8 cellular contexts compared by ENCODE assay signal in genomic region chr9:114397848-114398605, GRCh38. TPM values are rescaled to one million over a fixed set of nuclear protein-coding genes. Genes with fewer than 3 reads are reported as not detected.
DNase-seq lines count a peak whose midpoint lies in the region; FAIRE-seq and TF ChIP-seq lines count a peak whose summit lies in the region.

No MANE protein-coding gene starts in this region.

- no peak for TF ChIP-seq CTCF in GM20000 (IDR thresholded peaks at IDR 0.05; ENCODE audit: extremely low read depth, missing control alignments)
- no peak for TF ChIP-seq CTCF in endothelial cell of umbilical vein (IDR thresholded peaks at IDR 0.05; ENCODE audit: extremely low read depth in 1 of 2, insufficient read depth in 1 of 2, low read depth in 1 of 2, low read length in 2 of 2)

- no peaks in the 10 kb centered on the region for H4K20me1 ChIP-seq in endothelial cell of umbilical vein (replicated peaks; ENCODE audit: control insufficient read depth, extremely low read depth, insufficient read depth, low read length)

- peak overlapping the region; percentile 79 for H3K9ac ChIP-seq in NT2/D1 (ENCODE audit: insufficient read length, low read depth)
- peak overlapping the region; percentile 82 for H3K9ac ChIP-seq in endothelial cell of umbilical vein (replicated peaks; ENCODE audit: extremely low read depth, insufficient read depth, low read length)

- H3K4me2 ChIP-seq in endothelial cell of umbilical vein (ENCODE audit: insufficient read depth, low read length): peak overlapping the region; percentile 45

- CTCF ChIA-PET in endothelial cell of umbilical vein (lab: Charles Lee): no interaction called here

- DNase-seq in COLO668 (lab: John Stamatoyannopoulos, UW; ENCODE audit: unreplicated experiment) (peak; percentile 97), GM20000 (ENCODE audit: low spot score) (peak; percentile 97), HS-27A (ENCODE audit: low read depth) (peak; percentile 51), NT2/D1 (ENCODE audit: low read depth, low spot score) (peak; percentile 93), endothelial cell of umbilical vein (ENCODE audit: low read depth, low spot score) (peak; percentile 91), middle frontal gyrus (ENCODE audit: extremely low spot score, low spot score) (peak; percentile 83)
- peak; percentile 97 for DNase-seq in activated CD8-positive, alpha-beta memory T cell treated with anti-CD3 and anti-CD28 coated beads, Interleukin-2, amount 50 U/mL, for 4 hours
- peak; percentile 85 to 94 for DNase-seq in stimulated activated CD8-positive, alpha-beta memory T cell treated with anti-CD3 and anti-CD28 coated beads, Interleukin-2, amount 100 ng/mL, for 1 hour (ENCODE audit: low read depth in 2 of 2)

- POLR2A ChIA-PET in endothelial cell of umbilical vein (lab: Charles Lee): interaction anchor here (0.8 kb wide), 1 partner anchor 501 kb away, joined by 3 read pairs; no protein-coding TSS in a partner anchor

- H3K4me1 ChIP-seq in NT2/D1 (ENCODE audit: insufficient read depth, insufficient read length) (peaks cover 6% of the 10 kb centered on the region), endothelial cell of umbilical vein (ENCODE audit: control insufficient read depth, extremely low read depth, insufficient read depth, low read length) (no peaks in the 10 kb centered on the region)

- H3K4me3 ChIP-seq in NT2/D1 (ENCODE audit: insufficient read length, low read depth) (peak overlapping the region; percentile 85), endothelial cell of umbilical vein (replicated peaks in 1 of 3; ENCODE audit: insufficient read depth in 1 of 3, low read depth in 1 of 3, low read length in 3 of 3) (peak overlapping the region; percentile 38 to 54 (median 54))

- dilution Hi-C loops in endothelial cell of umbilical vein (cut with MboI; ENCODE audit: extremely low pct_ligation_motif_present, low sequenced_read_pairs): no loop called here

- peak overlapping the region; percentile 94 for H2AFZ ChIP-seq in endothelial cell of umbilical vein (ENCODE audit: low read depth, low read length)

- TF ChIP-seq POLR2A in endothelial cell of umbilical vein (IDR thresholded peaks at IDR 0.05; ENCODE audit: low read depth, low read length): no peak

- H3K27me3 ChIP-seq in NT2/D1 (ENCODE audit: insufficient read depth, insufficient read length) (no peaks in the 10 kb centered on the region), endothelial cell of umbilical vein (ENCODE audit: control insufficient read depth in 2 of 2, insufficient read depth in 2 of 2, low read length in 2 of 2) (no peaks in the 10 kb centered on the region)

- no peaks in the 10 kb centered on the region for H3K9me1 ChIP-seq in endothelial cell of umbilical vein (replicated peaks; ENCODE audit: control insufficient read depth, extremely low read depth, insufficient read depth, low read length)

- peak overlapping the region; percentile 32 for H3K27ac ChIP-seq in endothelial cell of umbilical vein (ENCODE audit: insufficient read depth, low read depth, low read length)

- peak; percentile 67 for FAIRE-seq in endothelial cell of umbilical vein (lab: Jason Lieb, UNC)

- no peaks in the 10 kb centered on the region for H3K79me2 ChIP-seq in endothelial cell of umbilical vein (ENCODE audit: control insufficient read depth, insufficient read depth, low read length)

- H3K36me3 ChIP-seq in NT2/D1 (ENCODE audit: insufficient read depth, insufficient read length, low read length) (peaks cover 9% of the 10 kb centered on the region), endothelial cell of umbilical vein (ENCODE audit: control insufficient read depth in 2 of 2, extremely low read depth in 1 of 2, insufficient read depth in 2 of 2, low read length in 2 of 2) (no peaks in the 10 kb centered on the region)

- intact Hi-C loops in endothelial cell of umbilical vein (cut with micrococcal nuclease): loop anchor here (1.0 kb wide), 2 partner anchors 11 to 189 kb away; partner anchors contain the start of genes AKNA and ATP6V1G1

- BruUV-seq in endothelial cell of umbilical vein (replicated peaks; lab: Mats Ljungman, UMichigan): no TSS peak

- H3K9me3 ChIP-seq in NT2/D1 (ENCODE audit: insufficient read depth, low read length) (no peaks in the 10 kb centered on the region), endothelial cell of umbilical vein (replicated peaks; ENCODE audit: control insufficient read depth, insufficient read depth, low read length) (no peaks in the 10 kb centered on the region)

TF ChIP-seq in endothelial cell of umbilical vein, 7 proteins besides CTCF, POLR2A, EP300 and RAD21:
- TF ChIP-seq POLR2AphosphoS5 (IDR thresholded peaks at IDR 0.05; ENCODE audit: insufficient read depth, low read depth, low read length): peak; percentile 40
- no peak for TF ChIP-seq MYC (IDR thresholded peaks at IDR 0.05; ENCODE audit: low read depth, low read length)
- peak; percentile 8 for TF ChIP-seq MAX (IDR thresholded peaks at IDR 0.05; ENCODE audit: insufficient read depth, insufficient read length)
- TF ChIP-seq EZH2 (IDR thresholded peaks at IDR 0.05; ENCODE audit: borderline replicate concordance, low read depth, low read length, severe bottlenecking): no peak

RNA-seq across cellular contexts. Expression of gene AKNA, which starts 10.2 kb away (rescaled TPM):
- 19.9 and 22.4 TPM in 2 replicates for total RNA-seq in endothelial cell of umbilical vein
- polyA plus RNA-seq in endothelial cell of umbilical vein: 11.3 and 13.8 TPM in 2 replicates
- 7.7 and 8.8 TPM in 2 replicates for polyA plus RNA-seq in endothelial cell of umbilical vein (2011; cell fraction: cytosol; rRNA removed)
- polyA plus RNA-seq in endothelial cell of umbilical vein (2011; cell fraction: nucleus; rRNA removed): 27.7 and 35.6 TPM in 2 replicates
- 7.5 and 10.4 TPM in 2 replicates for polyA plus RNA-seq in endothelial cell of umbilical vein (2012)
- 16.6 and 18.5 TPM in 2 replicates for polyA minus RNA-seq in endothelial cell of umbilical vein
- 3.5 TPM for polyA minus RNA-seq in endothelial cell of umbilical vein (2011; cell fraction: cytosol; rRNA and poly(A)+ RNA removed)
- polyA minus RNA-seq in endothelial cell of umbilical vein (2011; cell fraction: nucleus; rRNA and poly(A)+ RNA removed): 21.4 and 36.4 TPM in 2 replicates

Comparison
In these comparisons a context has a peak if more than half of its experiments do, and no peak if none do; other contexts are left out.
1. Peak in every context shown above with its lines: DNase-seq, H3K4me3 ChIP-seq and H3K27ac ChIP-seq.